In the genomic region with DNA sequence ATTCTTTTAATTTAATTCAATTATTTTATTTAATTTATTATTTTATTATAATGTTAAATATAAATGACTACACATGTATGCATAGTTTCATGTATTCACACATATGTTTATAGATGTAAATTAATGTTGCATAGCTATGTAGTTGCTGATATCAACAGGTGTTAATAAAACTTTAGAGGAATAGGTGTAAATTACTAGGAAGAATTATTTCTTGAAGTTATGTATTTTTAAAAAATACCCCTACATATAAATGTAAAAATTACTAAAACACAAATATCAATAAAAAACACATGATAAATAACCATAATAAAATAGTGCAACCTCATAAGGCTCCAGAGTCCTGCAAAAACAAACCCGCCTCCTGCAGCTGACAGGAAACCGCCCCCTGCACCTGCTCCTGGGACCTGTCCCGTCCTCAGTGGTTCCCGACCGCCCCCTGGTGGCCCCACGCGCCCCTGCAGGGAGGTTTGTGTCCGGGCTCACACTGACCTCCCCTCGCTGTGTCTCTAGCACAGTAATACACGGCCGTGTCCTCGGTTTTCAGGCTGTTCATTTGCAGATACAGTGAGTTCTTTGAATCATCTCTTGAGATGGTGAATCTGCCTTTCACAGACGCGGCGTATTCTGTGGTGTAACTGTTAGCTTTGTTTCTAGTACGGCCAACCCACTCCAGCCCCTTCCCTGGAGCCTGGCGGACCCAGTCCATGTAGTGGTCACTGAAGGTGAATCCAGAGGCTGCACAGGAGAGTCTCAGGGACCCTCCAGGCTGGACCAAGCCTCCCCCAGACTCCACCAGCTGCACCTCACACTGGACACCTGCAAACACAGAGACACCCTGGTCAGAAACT, we compare ENCODE assay signal across 9 cellular contexts.
DNase-seq lines count a peak whose midpoint lies in the region; ATAC-seq and TF ChIP-seq lines count a peak whose summit lies in the region.
"Had no signal": no experiment of that assay in that cellular context is flagged by ENCODE, and none has a peak within 500 bp of the region (broad histone marks: within the 10 kb centered on the region; RNA-seq: fewer than 3 reads in every experiment).

No MANE protein-coding gene starts in this region.

- no peak overlapping the region for H3K4me3 Mint-ChIP-seq in osteocyte (ENCODE audit: unreplicated experiment)

- peaks cover 48% of the 10 kb centered on the region for H3K9me3 Mint-ChIP-seq in osteocyte (ENCODE audit: unreplicated experiment)

- no peaks in the 10 kb centered on the region for H3K27me3 Mint-ChIP-seq in osteocyte (ENCODE audit: unreplicated experiment)

- peak; percentile 90 for DNase-seq in DMS53 (lab: John Stamatoyannopoulos, UW)
- peak; percentile 49 for DNase-seq in HT1080 (ENCODE audit: low read depth)
- peak; percentile 26 for DNase-seq in RWPE1 (ENCODE audit: low spot score)
- DNase-seq in activated T-helper 9 cell treated with anti-CD3 and anti-CD28 coated beads, Interleukin-2, amount 50 U/mL, for 16 hours (ENCODE audit: low read depth): peak; percentile 65
- DNase-seq in iPS-NIHi7 (ENCODE audit: extremely low spot score): peak; percentile 8
- DNase-seq in stimulated activated CD8-positive, alpha-beta memory T cell treated with anti-CD3 and anti-CD28 coated beads, Interleukin-12 subunit alpha, Interleukin-12 subunit beta, amount 100 ng/mL, for 24 hours (ENCODE audit: extremely low read depth): peak; percentile 57
- DNase-seq in osteocyte (ENCODE audit: extremely low spot score, unreplicated experiment): no peak

- TF ChIP-seq CTCF in RWPE1 (conservative IDR thresholded peaks at IDR 0.05; ENCODE audit: low read depth) (peak; percentile 83), osteocyte (IDR thresholded peaks at IDR 0.05) (no peak)

- POLR2A ChIA-PET in RWPE1 (lab: Yijun Ruan, JAX; ENCODE audit: low non-redundant PET): no interaction called here

- H3K36me3 Mint-ChIP-seq in osteocyte (ENCODE audit: unreplicated experiment): no peaks in the 10 kb centered on the region

- no peak overlapping the region for H3K27ac ChIP-seq in RWPE1
- H3K27ac ChIP-seq: skin epidermis had no signal

- CTCF ChIA-PET in RWPE1 (lab: Yijun Ruan, JAX): interaction anchor here (0.6 to 1.3 kb wide), 8 partner anchors 12 to 943 kb away, joined by 3 to 5 read pairs (median 4); no protein-coding TSS in a partner anchor

- H3K27ac Mint-ChIP-seq in osteocyte (ENCODE audit: unreplicated experiment): no peak overlapping the region

- no peaks in the 10 kb centered on the region for H3K4me1 Mint-ChIP-seq in osteocyte (ENCODE audit: unreplicated experiment)

- ATAC-seq in GM19328 (IDR thresholded peaks at IDR 0.05; ENCODE audit: unreplicated experiment): no peak
